Comparison of ENCODE assay signal across 12 cellular contexts in genomic region chr1:89199515-89199914, GRCh38. TPM values are rescaled to one million over a fixed set of nuclear protein-coding genes. Genes with fewer than 3 reads are reported as not detected.
DNase-seq lines count a peak whose midpoint lies in the region; ATAC-seq lines count a peak whose summit lies in the region.
"Had no signal": no experiment of that assay in that cellular context is flagged by ENCODE, and none has a peak within 500 bp of the region (broad histone marks: within the 10 kb centered on the region; RNA-seq: fewer than 3 reads in every experiment).

No MANE protein-coding gene starts in this region.

- intact Hi-C loops in activated CD4-positive, alpha-beta T cell treated with anti-CD3 and anti-CD28 coated beads, Interleukin-2, amount 10 ng/mL, durations not matched to agents 24 days and 14 days (cut with micrococcal nuclease) = loop anchor here (1.0 to 5.0 kb wide), 7 partner anchors 60 to 523 kb away; partner anchors contain the start of gene GBP2

- peaks cover 32% of the 10 kb centered on the region for H3K36me3 Mint-ChIP-seq in activated CD4-positive, alpha-beta T cell treated with anti-CD3 and anti-CD28 coated beads, Interleukin-2, amount 10 ng/mL, durations not matched to agents 24 days and 14 days (ENCODE audit: low read depth)
- peaks cover 7% of the 10 kb centered on the region for H3K36me3 Mint-ChIP-seq in T-helper 17 cell (ENCODE audit: low read depth)
- peaks cover 13% of the 10 kb centered on the region for H3K36me3 Mint-ChIP-seq in stimulated activated memory B cell treated with anti-CD40 and anti-IgM and Interleukin-4, amounts not matched to agents 10 μg/mL and 1 μg/mL and 100 μg/mL, for 72 hours

- H3K27me3 Mint-ChIP-seq in activated CD4-positive, alpha-beta T cell treated with anti-CD3 and anti-CD28 coated beads, Interleukin-2, amount 10 ng/mL, durations not matched to agents 24 days and 14 days = no peaks in the 10 kb centered on the region
- H3K27me3 Mint-ChIP-seq in T-helper 17 cell = no peaks in the 10 kb centered on the region
- H3K27me3 Mint-ChIP-seq in stimulated activated memory B cell treated with anti-CD40 and anti-IgM and Interleukin-4, amounts not matched to agents 10 μg/mL and 1 μg/mL and 100 μg/mL, for 72 hours = no peaks in the 10 kb centered on the region

- H3K27ac Mint-ChIP-seq in activated CD4-positive, alpha-beta T cell treated with anti-CD3 and anti-CD28 coated beads, Interleukin-2, amount 10 ng/mL, durations not matched to agents 24 days and 14 days = peak overlapping the region; percentile 96
- H3K27ac Mint-ChIP-seq in T-helper 17 cell = peak overlapping the region; percentile 99
- peak overlapping the region; percentile 97 for H3K27ac Mint-ChIP-seq in stimulated activated memory B cell treated with anti-CD40 and anti-IgM and Interleukin-4, amounts not matched to agents 10 μg/mL and 1 μg/mL and 100 μg/mL, for 72 hours

- peak overlapping the region; percentile 91 for H3K4me3 Mint-ChIP-seq in activated CD4-positive, alpha-beta T cell treated with anti-CD3 and anti-CD28 coated beads, Interleukin-2, amount 10 ng/mL, durations not matched to agents 24 days and 14 days
- H3K4me3 Mint-ChIP-seq in T-helper 17 cell = peak overlapping the region; percentile 96
- peak overlapping the region; percentile 93 for H3K4me3 Mint-ChIP-seq in stimulated activated memory B cell treated with anti-CD40 and anti-IgM and Interleukin-4, amounts not matched to agents 10 μg/mL and 1 μg/mL and 100 μg/mL, for 72 hours

- no peak for ATAC-seq in T-helper 17 cell
- ATAC-seq in stimulated activated memory B cell treated with anti-CD40 and anti-IgM and Interleukin-4, amounts not matched to agents 10 μg/mL and 1 μg/mL and 100 μg/mL, for 72 hours = no peak
- ATAC-seq: HCT116 had no signal

- H3K9me3 Mint-ChIP-seq in activated CD4-positive, alpha-beta T cell treated with anti-CD3 and anti-CD28 coated beads, Interleukin-2, amount 10 ng/mL, durations not matched to agents 24 days and 14 days = peaks cover 6% of the 10 kb centered on the region
- peaks cover 8% of the 10 kb centered on the region for H3K9me3 Mint-ChIP-seq in stimulated activated memory B cell treated with anti-CD40 and anti-IgM and Interleukin-4, amounts not matched to agents 10 μg/mL and 1 μg/mL and 100 μg/mL, for 72 hours

- H3K9me3 ChIP-seq in T-helper 17 cell (ENCODE audit: control insufficient read depth, low read length, poor library complexity, severe bottlenecking) = no peaks in the 10 kb centered on the region

- H3K4me1 Mint-ChIP-seq in activated CD4-positive, alpha-beta T cell treated with anti-CD3 and anti-CD28 coated beads, Interleukin-2, amount 10 ng/mL, durations not matched to agents 24 days and 14 days = peaks cover 61% of the 10 kb centered on the region
- peaks cover 43% of the 10 kb centered on the region for H3K4me1 Mint-ChIP-seq in T-helper 17 cell
- H3K4me1 Mint-ChIP-seq in stimulated activated memory B cell treated with anti-CD40 and anti-IgM and Interleukin-4, amounts not matched to agents 10 μg/mL and 1 μg/mL and 100 μg/mL, for 72 hours = peaks cover 54% of the 10 kb centered on the region

- no peak for DNase-seq in activated CD4-positive, alpha-beta T cell treated with anti-CD3 and anti-CD28 coated beads, Interleukin-2, amount 10 ng/mL, durations not matched to agents 24 days and 14 days
- DNase-seq in activated CD4-positive, alpha-beta T cell treated with anti-CD3 and anti-CD28 coated beads, Interleukin-2, amount 50 U/mL, for 48 hours = no peak
- DNase-seq in T-helper 17 cell (no peak), germinal center (ENCODE audit: low spot score) (peak; percentile 21), Ammon's horn (ENCODE audit: low spot score) (no peak), NCI-H2107 (lab: John Stamatoyannopoulos, UW) (no peak), NCI-H146 treated with DMSO at 0.1 percent for 48 hours (lab: John Stamatoyannopoulos, UW; ENCODE audit: unreplicated experiment) (no peak)
- DNase-seq: 8988T, SW 1271 had no signal

RNA-seq across cellular contexts. Expression of gene GBP4, which starts 0.8 kb away (rescaled TPM):
- total RNA-seq in activated CD4-positive, alpha-beta T cell treated with anti-CD3 and anti-CD28 coated beads, Interleukin-2, amount 10 ng/mL, durations not matched to agents 24 days and 14 days = 29.5 and 33.5 TPM in 2 replicates
- total RNA-seq in T-helper 17 cell = 10 to 100 TPM; 34.1 to 35.9 TPM

RNA-seq across cellular contexts. Expression of gene GBP7, which starts 23.7 kb away (rescaled TPM):
- not detected in 2 replicates for total RNA-seq in activated CD4-positive, alpha-beta T cell treated with anti-CD3 and anti-CD28 coated beads, Interleukin-2, amount 10 ng/mL, durations not matched to agents 24 days and 14 days
- not detected for total RNA-seq in T-helper 17 cell
- total RNA-seq: M059J had no signal
